In genomic region chr1:25700626-25701025, GRCh38 we compare ENCODE assay signal across 9 cellular contexts.
DNase-seq lines count a peak whose midpoint lies in the region; ATAC-seq and TF ChIP-seq lines count a peak whose summit lies in the region.
"Had no signal": no experiment of that assay in that cellular context is flagged by ENCODE, and none has a peak within 500 bp of the region (broad histone marks: within the 10 kb centered on the region; RNA-seq: fewer than 3 reads in every experiment).

No MANE protein-coding gene starts in this region.

- peak overlapping the region; percentile 60 to 69 for H2BK12ac ChIP-seq in mesenchymal stem cell (ENCODE audit: low read length in 2 of 2)

- H3K4me2 ChIP-seq in mesenchymal stem cell (ENCODE audit: low read length, poor library complexity, severe bottlenecking): no peak overlapping the region
- H3K4me2 ChIP-seq: A549 had no signal

- peak overlapping the region; percentile 70 for H4K8ac ChIP-seq in mesenchymal stem cell (ENCODE audit: low read length)

- peak; percentile 39 for DNase-seq in activated CD4-positive, alpha-beta T cell treated with anti-CD3 and anti-CD28 coated beads for 36 hours
- DNase-seq in activated CD4-positive, alpha-beta T cell treated with anti-CD3 and anti-CD28 coated beads, Interleukin-2, amount 50 U/mL, for 1 hour: no peak
- DNase-seq in coronary artery (ENCODE audit: low spot score): no peak
- DNase-seq in mesenchymal stem cell: no peak
- no peak for DNase-seq in tibial nerve (ENCODE audit: low spot score in 2 of 2)
- no peak for DNase-seq in putamen (ENCODE audit: low spot score)
- no peak for DNase-seq in stimulated activated naive CD4-positive, alpha-beta T cell (lab: John Stamatoyannopoulos, UW)
- DNase-seq in activated CD4-positive, CD25-positive, alpha-beta regulatory T cell (lab: John Stamatoyannopoulos, UW): no peak

- CTCF ChIA-PET in activated CD4-positive, alpha-beta T cell treated with anti-CD3 and anti-CD28 coated beads for 36 hours (lab: Charles Lee): interaction anchor here (0.7 to 1.0 kb wide), 2 partner anchors 12 to 15 kb away, joined by 3 read pairs; no protein-coding TSS in a partner anchor

- H3K4me1 ChIP-seq in mesenchymal stem cell (ENCODE audit: control insufficient read depth, insufficient read depth, low read depth, low read length): peaks cover 15% of the 10 kb centered on the region
- peaks cover 0 to 79% (median 30%) of the 10 kb centered on the region in 4 donors for H3K4me1 ChIP-seq in tibial nerve

- H2BK5ac ChIP-seq in mesenchymal stem cell (ENCODE audit: low read depth, low read length, poor library complexity, severe bottlenecking): no peak overlapping the region

- TF ChIP-seq POLR2A in tibial nerve (IDR thresholded peaks at IDR 0.05): no peak

- H3K9me3 Mint-ChIP-seq in activated CD4-positive, alpha-beta T cell treated with anti-CD3 and anti-CD28 coated beads for 36 hours (ENCODE audit: low read depth): no peaks in the 10 kb centered on the region

- H3K27me3 ChIP-seq in mesenchymal stem cell (ENCODE audit: control insufficient read depth in 1 of 2, insufficient read depth in 1 of 2, low read length in 2 of 2) (peaks cover 0 to 3% of the 10 kb centered on the region in 2 experiments), tibial nerve (no peaks in the 10 kb centered on the region)

- no peak overlapping the region for H2AFZ ChIP-seq in mesenchymal stem cell (ENCODE audit: low read depth, low read length)

- no peaks in the 10 kb centered on the region for H3K36me3 Mint-ChIP-seq in activated CD4-positive, alpha-beta T cell treated with anti-CD3 and anti-CD28 coated beads for 36 hours (ENCODE audit: low read depth)

- H3K18ac ChIP-seq in mesenchymal stem cell (ENCODE audit: low read depth in 1 of 2, low read length in 2 of 2): peak overlapping the region; percentile 55 to 70

- H3K9me3 ChIP-seq in mesenchymal stem cell (ENCODE audit: control insufficient read depth, low read length) (no peaks in the 10 kb centered on the region), tibial nerve (no peaks in the 10 kb centered on the region)
- H3K9me3 ChIP-seq: A549 had no signal

- no peaks in the 10 kb centered on the region for H3K79me1 ChIP-seq in mesenchymal stem cell (replicated peaks; ENCODE audit: low read length, poor library complexity, severe bottlenecking)

- H3K4ac ChIP-seq in mesenchymal stem cell (ENCODE audit: low read depth in 1 of 2, low read length in 2 of 2): peak overlapping the region in 1 of 2 experiments; percentile 13

- no peak overlapping the region for H2AK5ac ChIP-seq in mesenchymal stem cell (ENCODE audit: low read length, severe bottlenecking)

- no peak for TF ChIP-seq CTCF in coronary artery (IDR thresholded peaks at IDR 0.05)
- TF ChIP-seq CTCF in tibial nerve (IDR thresholded peaks at IDR 0.05): no peak

- H3K14ac ChIP-seq in mesenchymal stem cell (ENCODE audit: low read length in 2 of 2): no peak overlapping the region

- H3K27ac ChIP-seq in coronary artery (peak overlapping the region; percentile 39 to 85), mesenchymal stem cell (ENCODE audit: low read length, poor library complexity, severe bottlenecking) (no peak overlapping the region), tibial nerve (peak overlapping the region in 3 of 4 donors; percentile 30 to 74 (median 37))
- H3K27ac ChIP-seq: A549 had no signal

- peak overlapping the region; percentile 27 for H3K4me3 ChIP-seq in coronary artery
- H3K4me3 ChIP-seq in mesenchymal stem cell (ENCODE audit: insufficient read depth in 1 of 2, low read depth in 1 of 2, low read length in 2 of 2): no peak overlapping the region
- H3K4me3 ChIP-seq in tibial nerve: no peak overlapping the region
- H3K4me3 ChIP-seq: A549 had no signal

- TF ChIP-seq EP300 in tibial nerve (IDR thresholded peaks at IDR 0.05): no peak

- intact Hi-C loops in activated CD4-positive, alpha-beta T cell treated with anti-CD3 and anti-CD28 coated beads for 36 hours (cut with DNase I, micrococcal nuclease): no loop called here

- H3K23ac ChIP-seq in mesenchymal stem cell (ENCODE audit: low read length in 2 of 2): no peak overlapping the region

- peak overlapping the region; percentile 34 for H4K91ac ChIP-seq in mesenchymal stem cell (ENCODE audit: low read length)

- H3K4me1 Mint-ChIP-seq in activated CD4-positive, alpha-beta T cell treated with anti-CD3 and anti-CD28 coated beads for 36 hours: peaks cover 62% of the 10 kb centered on the region

- POLR2A ChIA-PET in activated CD4-positive, alpha-beta T cell treated with anti-CD3 and anti-CD28 coated beads for 36 hours (lab: Charles Lee): no interaction called here

- H3K27ac Mint-ChIP-seq in activated CD4-positive, alpha-beta T cell treated with anti-CD3 and anti-CD28 coated beads for 36 hours: no peak overlapping the region

- no peak overlapping the region for H3K4me3 Mint-ChIP-seq in activated CD4-positive, alpha-beta T cell treated with anti-CD3 and anti-CD28 coated beads for 36 hours

- H3K9ac ChIP-seq in mesenchymal stem cell (ENCODE audit: low read length): peak overlapping the region; percentile 74

- H2BK120ac ChIP-seq in mesenchymal stem cell (ENCODE audit: low read depth, low read length): peak overlapping the region; percentile 50

- H3K36me3 ChIP-seq in mesenchymal stem cell (ENCODE audit: control insufficient read depth in 1 of 2, insufficient read depth in 2 of 2, low read depth in 1 of 2, low read length in 2 of 2) (no peaks in the 10 kb centered on the region), tibial nerve (no peaks in the 10 kb centered on the region)

- ATAC-seq in activated CD4-positive, alpha-beta T cell treated with anti-CD3 and anti-CD28 coated beads for 36 hours: no peak

- no peaks in the 10 kb centered on the region for H3K27me3 Mint-ChIP-seq in activated CD4-positive, alpha-beta T cell treated with anti-CD3 and anti-CD28 coated beads for 36 hours

- 71% methylated on average over 6 of the region's 7 CpGs for WGBS in mesenchymal stem cell
- 68 to 75% methylated on average over 7 of the region's 7 CpGs for WGBS in tibial nerve, 2 donors

- peak overlapping the region; percentile 60 for H2BK15ac ChIP-seq in mesenchymal stem cell (ENCODE audit: low read depth, poor library complexity, severe bottlenecking)
